8 cellular contexts compared by ENCODE assay signal in genomic region chr4:183098080-183098722, GRCh38. TPM values are rescaled to one million over a fixed set of nuclear protein-coding genes. Genes with fewer than 3 reads are reported as not detected.
A peak's percentile ranks its signal among the peaks of the same experiment; 100 is the strongest.
DNase-seq lines count a peak whose midpoint lies in the region; ATAC-seq and TF ChIP-seq lines count a peak whose summit lies in the region.

No MANE protein-coding gene starts in this region.

- peak overlapping the region; percentile 52 for H3K4me3 Mint-ChIP-seq in activated CD4-positive, alpha-beta memory T cell treated with anti-CD3 and anti-CD28 coated beads, Interleukin-2, amount 10 ng/mL, durations not matched to agents 7 days and 5 days

- no peak for TF ChIP-seq EP300 in tibial nerve (IDR thresholded peaks at IDR 0.05)

- POLR2A ChIA-PET in activated CD4-positive, alpha-beta memory T cell treated with anti-CD3 and anti-CD28 coated beads, Interleukin-2, amount 10 ng/mL, durations not matched to agents 7 days and 5 days (lab: Charles Lee), result no interaction called here

- no peaks in the 10 kb centered on the region for H3K36me3 Mint-ChIP-seq in activated CD4-positive, alpha-beta memory T cell treated with anti-CD3 and anti-CD28 coated beads, Interleukin-2, amount 10 ng/mL, durations not matched to agents 7 days and 5 days (ENCODE audit: low read depth)

- no peaks in the 10 kb centered on the region for H3K9me3 Mint-ChIP-seq in activated CD4-positive, alpha-beta memory T cell treated with anti-CD3 and anti-CD28 coated beads, Interleukin-2, amount 10 ng/mL, durations not matched to agents 7 days and 5 days

- H3K4me3 ChIP-seq in mesodermal cell (ENCODE audit: extremely low read depth, insufficient read depth, low read length, poor library complexity, severe bottlenecking), result peak overlapping the region; percentile 83
- peak overlapping the region; percentile 68 to 90 (median 80) for H3K4me3 ChIP-seq in tibial nerve

- peaks cover 4% of the 10 kb centered on the region for H3K4me1 Mint-ChIP-seq in activated CD4-positive, alpha-beta memory T cell treated with anti-CD3 and anti-CD28 coated beads, Interleukin-2, amount 10 ng/mL, durations not matched to agents 7 days and 5 days

- no peaks in the 10 kb centered on the region for H3K9me3 ChIP-seq in mesodermal cell (ENCODE audit: control insufficient read depth, low read length)
- H3K9me3 ChIP-seq in tibial nerve, result no peaks in the 10 kb centered on the region

- H3K27ac Mint-ChIP-seq in activated CD4-positive, alpha-beta memory T cell treated with anti-CD3 and anti-CD28 coated beads, Interleukin-2, amount 10 ng/mL, durations not matched to agents 7 days and 5 days, result no peak overlapping the region

- peaks cover 16% of the 10 kb centered on the region for H3K4me1 ChIP-seq in mesodermal cell (ENCODE audit: control insufficient read depth, insufficient read depth, low read length, poor library complexity, severe bottlenecking)
- peaks cover 0 to 34% (median 11%) of the 10 kb centered on the region in 4 donors for H3K4me1 ChIP-seq in tibial nerve

- 1% methylated on average over 52 to 71 of the region's 75 CpGs for WGBS in mesodermal cell (ENCODE audit: insufficient coverage in 2 of 2), 2 experiments
- WGBS in tibial nerve, 2 donors, result 1% methylated on average over 51 to 63 of the region's 75 CpGs

- DNase-seq in activated CD4-positive, alpha-beta memory T cell treated with anti-CD3 and anti-CD28 coated beads, Interleukin-2, amount 10 ng/mL, durations not matched to agents 7 days and 5 days, result no peak
- DNase-seq in epidermal melanocyte (ENCODE audit: insufficient read length, low spot score) (peak; percentile 63), tibial nerve (ENCODE audit: low spot score in 2 of 2) (peak; percentile 19 to 22), DMS153 (lab: John Stamatoyannopoulos, UW) (no peak), NCI-H1417 treated with DMSO at 0.1 percent for 48 hours (lab: John Stamatoyannopoulos, UW) (no peak)

- TF ChIP-seq POLR2A in tibial nerve (IDR thresholded peaks at IDR 0.05), result peak in 1 of 2 donors; percentile 11

- no peak for TF ChIP-seq CTCF in tibial nerve (IDR thresholded peaks at IDR 0.05)

- H3K36me3 ChIP-seq in mesodermal cell (ENCODE audit: control insufficient read depth, insufficient read depth, low read length) (peaks cover 6% of the 10 kb centered on the region), tibial nerve (no peaks in the 10 kb centered on the region)

- peaks cover 55% of the 10 kb centered on the region for H3K27me3 Mint-ChIP-seq in activated CD4-positive, alpha-beta memory T cell treated with anti-CD3 and anti-CD28 coated beads, Interleukin-2, amount 10 ng/mL, durations not matched to agents 7 days and 5 days

- H3K27ac ChIP-seq in mesodermal cell (ENCODE audit: low read depth, low read length, severe bottlenecking) (peak overlapping the region; percentile 99), tibial nerve (peak overlapping the region; percentile 88 to 98 (median 96))

- peak; percentile 26 for ATAC-seq in GM19324 (IDR thresholded peaks at IDR 0.05; ENCODE audit: low FRiP score, unreplicated experiment)
- peak; percentile 36 for ATAC-seq in HG03159 (IDR thresholded peaks at IDR 0.05; ENCODE audit: unreplicated experiment)

- H3K27me3 ChIP-seq in tibial nerve, result no peaks in the 10 kb centered on the region

- CTCF ChIA-PET in activated CD4-positive, alpha-beta memory T cell treated with anti-CD3 and anti-CD28 coated beads, Interleukin-2, amount 10 ng/mL, durations not matched to agents 7 days and 5 days (lab: Charles Lee), result interaction anchor here (0.9 to 1.9 kb wide), 3 partner anchors 15 to 158 kb away, joined by 3 to 4 read pairs (median 4); no protein-coding TSS in a partner anchor

RNA-seq across cellular contexts. Expression of gene WWC2, which starts 0.9 kb away (rescaled TPM):
- total RNA-seq in activated CD4-positive, alpha-beta memory T cell treated with anti-CD3 and anti-CD28 coated beads, Interleukin-2, amount 10 ng/mL, durations not matched to agents 7 days and 5 days, result under 1 TPM; 0.23 to 0.28 TPM
- polyA plus RNA-seq in mesodermal cell (2013, experiment 1 of 2), result 37.2 TPM
- 30.8 TPM for polyA plus RNA-seq in mesodermal cell (2013, experiment 2 of 2)
- 10 to 100 TPM; 38.2 to 60.9 (median 42.9) TPM for total RNA-seq in tibial nerve

Comparison
In these comparisons a context has a peak if more than half of its experiments do, and no peak if none do; other contexts are left out.
1. DNase-seq: peak in epidermal melanocyte (single experiment) and tibial nerve (2 of 2); none in activated CD4-positive, alpha-beta memory T cell treated with anti-CD3 and anti-CD28 coated beads, Interleukin-2, amount 10 ng/mL, durations not matched to agents 7 days and 5 days (single experiment), DMS153 (single experiment) and NCI-H1417 treated with DMSO at 0.1 percent for 48 hours (single experiment).
2. RNA of gene WWC2, which starts 0.9 kb away (total RNA-seq): 38.2 to 60.9 TPM in tibial nerve; 0.23 to 0.28 TPM in activated CD4-positive, alpha-beta memory T cell treated with anti-CD3 and anti-CD28 coated beads, Interleukin-2, amount 10 ng/mL, durations not matched to agents 7 days and 5 days; every median in the first group is over 10 times any median in the second.